Comparison of ENCODE assay signal across 1 cellular context in the genomic region with DNA sequence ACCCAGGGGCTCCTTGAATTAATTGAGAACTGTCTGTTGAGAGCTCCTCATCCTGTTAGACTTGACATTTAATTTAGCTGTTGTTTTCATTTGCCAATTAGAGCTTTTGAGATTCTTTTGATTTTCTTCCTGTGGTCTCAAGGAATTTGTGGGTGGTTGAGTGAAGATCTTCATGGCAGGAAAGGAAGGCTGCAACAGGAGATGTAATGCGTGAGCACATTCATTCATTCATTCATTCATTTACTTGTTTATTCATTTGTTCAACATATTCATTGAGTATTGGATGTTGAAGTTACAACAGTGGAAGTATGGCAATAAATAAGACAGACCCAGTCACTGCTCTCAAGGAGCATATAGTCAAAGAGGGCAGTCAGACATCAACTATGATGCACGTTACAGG.
A peak's percentile ranks its signal among the peaks of the same experiment; 100 is the strongest.
TF ChIP-seq lines count a peak whose summit lies in the region.

No MANE protein-coding gene starts in this region.

TF ChIP-seq in K562, 482 proteins besides CTCF, POLR2A, EP300 and RAD21:
- TF ChIP-seq ZNF24 (IDR thresholded peaks at IDR 0.05) (peak; percentile 88), ZNF324 (CRISPR knock-in tag; IDR thresholded peaks at IDR 0.05) (no peak)
